Comparison of ENCODE assay signal across 8 cellular contexts in genomic region chr2:160269365-160269764, GRCh38.
A peak's percentile ranks its signal among the peaks of the same experiment; 100 is the strongest.
DNase-seq lines count a peak whose midpoint lies in the region; ATAC-seq and TF ChIP-seq lines count a peak whose summit lies in the region.

No MANE protein-coding gene starts in this region.

- peak overlapping the region; percentile 68 for H3K4me3 ChIP-seq in effector memory CD4-positive, alpha-beta T cell (ENCODE audit: insufficient read depth, low read depth, low read length, poor library complexity, severe bottlenecking)

- peak overlapping the region; percentile 82 to 94 (median 90) for H3K27ac Mint-ChIP-seq in naive thymus-derived CD8-positive, alpha-beta T cell

- peaks cover 0 to 27% (median 3%) of the 10 kb centered on the region in 3 donors for H3K36me3 Mint-ChIP-seq in naive thymus-derived CD8-positive, alpha-beta T cell

- peak; percentile 3 for ATAC-seq in GM18907 (IDR thresholded peaks at IDR 0.05; ENCODE audit: unreplicated experiment)
- peak in 1 of 2 donors; percentile 26 for ATAC-seq in naive thymus-derived CD8-positive, alpha-beta T cell
- ATAC-seq in HG03469 (IDR thresholded peaks at IDR 0.05; ENCODE audit: unreplicated experiment), result no peak
- no peak for ATAC-seq in GM19452 (IDR thresholded peaks at IDR 0.05; ENCODE audit: unreplicated experiment)
- ATAC-seq in GM18511 (IDR thresholded peaks at IDR 0.05; ENCODE audit: unreplicated experiment), result no peak

- in situ Hi-C loops in GM13976 (cut with MboI; ENCODE audit: low sequenced_read_pairs, unreplicated experiment), result no loop called here

- H3K4me3 Mint-ChIP-seq in naive thymus-derived CD8-positive, alpha-beta T cell, result peak overlapping the region; percentile 84 to 92 (median 87)

- TF ChIP-seq CTCF in GM13976 (IDR thresholded peaks at IDR 0.05; ENCODE audit: borderline replicate concordance, control extremely low read depth, extremely low read depth, insufficient read depth, missing control alignments), result no peak

- H3K4me1 Mint-ChIP-seq in naive thymus-derived CD8-positive, alpha-beta T cell, result peaks cover 18 to 31% (median 26%) of the 10 kb centered on the region in 4 donors

- H3K9me3 ChIP-seq in effector memory CD4-positive, alpha-beta T cell (ENCODE audit: control insufficient read depth, low read length), result no peaks in the 10 kb centered on the region

- peak overlapping the region; percentile 73 for H3K27ac ChIP-seq in effector memory CD4-positive, alpha-beta T cell (ENCODE audit: insufficient read depth, low read length, poor library complexity, severe bottlenecking)

- H3K9me3 Mint-ChIP-seq in naive thymus-derived CD8-positive, alpha-beta T cell, result no peaks in the 10 kb centered on the region

- POLR2A ChIA-PET in naive thymus-derived CD8-positive, alpha-beta T cell (lab: Charles Lee), result interaction anchor here (0.7 to 1.5 kb wide), 2 partner anchors 26 to 138 kb away, joined by 3 to 5 read pairs; no protein-coding TSS in a partner anchor

- peaks cover 21% of the 10 kb centered on the region for H3K4me1 ChIP-seq in effector memory CD4-positive, alpha-beta T cell (ENCODE audit: control insufficient read depth, insufficient read depth, low read length, poor library complexity, severe bottlenecking)

- DNase-seq in NCI-H2029 treated with DMSO at 0.1 percent for 48 hours (lab: John Stamatoyannopoulos, UW), result peak; percentile 85
- DNase-seq in effector memory CD4-positive, alpha-beta T cell, result no peak
- no peak for DNase-seq in naive thymus-derived CD8-positive, alpha-beta T cell
- no peak for DNase-seq in GM13976 (ENCODE audit: low spot score)

- H3K27me3 Mint-ChIP-seq in naive thymus-derived CD8-positive, alpha-beta T cell, result no peaks in the 10 kb centered on the region

- H3K36me3 ChIP-seq in effector memory CD4-positive, alpha-beta T cell (ENCODE audit: control insufficient read depth, insufficient read depth, low read length), result no peaks in the 10 kb centered on the region

- H3K27me3 ChIP-seq in effector memory CD4-positive, alpha-beta T cell (replicated peaks; ENCODE audit: control insufficient read depth, insufficient read depth, low read length, poor library complexity, severe bottlenecking), result no peaks in the 10 kb centered on the region
